In the genomic region with DNA sequence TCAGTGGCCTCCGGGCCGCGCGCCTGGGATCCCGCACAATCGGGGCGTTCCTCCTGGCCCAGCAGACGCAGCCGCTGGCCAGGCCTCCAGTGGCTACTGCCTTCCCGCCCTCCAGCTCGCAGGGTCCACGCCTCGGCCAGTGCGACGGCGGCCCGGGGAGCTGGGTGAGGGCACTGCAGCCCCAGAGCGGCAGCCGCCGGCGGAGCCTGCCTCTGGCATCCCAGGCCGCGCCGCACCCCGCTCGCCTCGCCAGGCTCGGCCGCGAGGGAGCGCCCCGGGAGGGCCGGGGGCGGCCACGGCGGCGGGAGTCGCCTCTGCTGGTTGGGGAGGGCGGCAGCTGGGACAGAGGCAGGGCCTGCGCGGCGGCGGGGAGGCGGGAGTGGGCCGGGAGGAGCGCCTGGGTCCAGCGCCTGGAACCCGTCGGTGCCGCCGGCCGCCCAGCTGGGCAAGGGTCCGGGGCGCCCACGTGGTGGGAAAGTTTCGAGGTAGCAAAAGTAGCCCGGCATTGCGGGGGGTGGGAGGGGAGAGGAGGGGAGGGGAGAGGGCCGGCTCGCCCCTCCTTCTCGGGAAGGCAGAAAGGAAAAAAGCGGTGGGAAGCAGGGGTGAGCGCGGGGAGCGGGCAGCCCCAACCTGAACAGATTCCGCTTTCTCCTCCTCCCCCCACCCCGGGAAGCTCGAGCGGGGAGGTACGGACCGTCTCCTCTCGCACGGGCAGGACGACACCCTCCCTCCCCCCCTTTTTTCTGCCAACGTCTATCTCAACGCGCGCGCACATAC, we compare ENCODE assay signal across 8 cellular contexts. TPM values are rescaled to one million over a fixed set of nuclear protein-coding genes. Genes with fewer than 3 reads are reported as not detected.
A peak's percentile ranks its signal among the peaks of the same experiment; 100 is the strongest.
DNase-seq lines count a peak whose midpoint lies in the region; ATAC-seq and TF ChIP-seq lines count a peak whose summit lies in the region.

No MANE protein-coding gene starts in this region.

- H3K36me3 ChIP-seq in ACC112 (ENCODE audit: insufficient read depth, low read length) (no peaks in the 10 kb centered on the region), HUES6 (ENCODE audit: control insufficient read depth, insufficient read depth, low read length) (no peaks in the 10 kb centered on the region), right lobe of liver (peaks cover 0 to 7% (median 0%) of the 10 kb centered on the region in 4 donors), uterus (no peaks in the 10 kb centered on the region)

- peak overlapping the region; percentile 69 for H3K4me3 ChIP-seq in ACC112 (ENCODE audit: low read depth, low read length)
- peak overlapping the region; percentile 47 for H3K4me3 ChIP-seq in HUES6 (ENCODE audit: low read depth, low read length)
- H3K4me3 ChIP-seq in right lobe of liver: peak overlapping the region; percentile 48 to 58 (median 56)
- H3K4me3 ChIP-seq in uterus: peak overlapping the region; percentile 30 to 41

- no peak overlapping the region for H3K27ac Mint-ChIP-seq in MCF 10A (ENCODE audit: low read depth, unreplicated experiment)
- H3K27ac Mint-ChIP-seq in activated CD8-positive, alpha-beta memory T cell treated with anti-CD3 and anti-CD28 coated beads, Interleukin-2, amount 10 ng/mL, durations not matched to agents 7 days and 5 days: no peak overlapping the region

- no peaks in the 10 kb centered on the region for H3K9me3 Mint-ChIP-seq in MCF 10A (ENCODE audit: unreplicated experiment)
- no peaks in the 10 kb centered on the region for H3K9me3 Mint-ChIP-seq in activated CD8-positive, alpha-beta memory T cell treated with anti-CD3 and anti-CD28 coated beads, Interleukin-2, amount 10 ng/mL, durations not matched to agents 7 days and 5 days (ENCODE audit: low read depth)

- BruUV-seq in MCF 10A (replicated peaks; lab: Mats Ljungman, UMichigan): no TSS peak

- no peaks in the 10 kb centered on the region for H3K79me2 ChIP-seq in ACC112 (ENCODE audit: control insufficient read depth, insufficient read depth, low read length, unreplicated experiment)

- TF ChIP-seq CTCF in MCF 10A (IDR thresholded peaks at IDR 0.05; ENCODE audit: unreplicated experiment) (no peak), right lobe of liver (IDR thresholded peaks at IDR 0.05) (peak in 3 of 4 donors; percentile 6 to 16 (median 15)), uterus (IDR thresholded peaks at IDR 0.05) (peak in 2 of 4 experiments; percentile 6 to 19)

- H3K9me3 ChIP-seq in HUES6 (ENCODE audit: control insufficient read depth, insufficient read depth, low read depth, low read length) (no peaks in the 10 kb centered on the region), right lobe of liver (no peaks in the 10 kb centered on the region), uterus (no peaks in the 10 kb centered on the region)

- H3K36me3 Mint-ChIP-seq in MCF 10A (ENCODE audit: insufficient read depth, unreplicated experiment): no peaks in the 10 kb centered on the region
- peaks cover 2% of the 10 kb centered on the region for H3K36me3 Mint-ChIP-seq in activated CD8-positive, alpha-beta memory T cell treated with anti-CD3 and anti-CD28 coated beads, Interleukin-2, amount 10 ng/mL, durations not matched to agents 7 days and 5 days

- TF ChIP-seq POLR2A in right lobe of liver (IDR thresholded peaks at IDR 0.05) (peak; percentile 50), uterus (IDR thresholded peaks at IDR 0.05) (no peak)

- WGBS in right lobe of liver (ENCODE audit: insufficient coverage, low coverage, low lambda C conversion rate, missing lambda C conversion rate): under 1% methylated on average over 38 of the region's 79 CpGs

- POLR2A ChIA-PET in MCF 10A (lab: Yijun Ruan, JAX): interaction anchor here (0.6 to 0.7 kb wide), 2 partner anchors 113 to 609 kb away, joined by 3 to 5 read pairs; no protein-coding TSS in a partner anchor

- peaks cover 74% of the 10 kb centered on the region for H3K27me3 ChIP-seq in ACC112 (ENCODE audit: insufficient read depth, low read length)
- peaks cover 98% of the 10 kb centered on the region for H3K27me3 ChIP-seq in HUES6 (ENCODE audit: control insufficient read depth, insufficient read depth, low read length)
- no peaks in the 10 kb centered on the region for H3K27me3 ChIP-seq in right lobe of liver
- peaks cover 11 to 20% of the 10 kb centered on the region in 2 donors for H3K27me3 ChIP-seq in uterus

- H3K9ac ChIP-seq in HUES6 (ENCODE audit: low read length): no peak overlapping the region

- H3K27ac ChIP-seq in ACC112 (ENCODE audit: low read depth, low read length) (no peak overlapping the region), HUES6 (ENCODE audit: low read depth, low read length) (no peak overlapping the region), right lobe of liver (peak overlapping the region in 2 of 3 donors; percentile 63 to 88), uterus (peak overlapping the region; percentile 48 to 60)

- peak; percentile 5 to 37 (median 25) for ATAC-seq in right lobe of liver
- ATAC-seq in activated CD8-positive, alpha-beta memory T cell treated with anti-CD3 and anti-CD28 coated beads, Interleukin-2, amount 10 ng/mL, durations not matched to agents 7 days and 5 days: no peak

- CTCF ChIA-PET in MCF 10A (lab: Yijun Ruan, JAX): no interaction called here
- CTCF ChIA-PET in activated CD8-positive, alpha-beta memory T cell treated with anti-CD3 and anti-CD28 coated beads, Interleukin-2, amount 10 ng/mL, durations not matched to agents 7 days and 5 days (lab: Charles Lee): interaction anchor here (0.6 to 2.4 kb wide), 5 partner anchors 12 to 602 kb away, joined by 3 to 16 read pairs (median 7); no protein-coding TSS in a partner anchor

- H2AFZ ChIP-seq in ACC112 (ENCODE audit: low read length, unreplicated experiment): no peak overlapping the region

- peaks cover 12% of the 10 kb centered on the region for H3K27me3 Mint-ChIP-seq in MCF 10A (ENCODE audit: insufficient read depth, unreplicated experiment)
- H3K27me3 Mint-ChIP-seq in activated CD8-positive, alpha-beta memory T cell treated with anti-CD3 and anti-CD28 coated beads, Interleukin-2, amount 10 ng/mL, durations not matched to agents 7 days and 5 days: peaks cover 65% of the 10 kb centered on the region

- intact Hi-C loops in MCF 10A (cut with micrococcal nuclease) (no loop called here), right lobe of liver (cut with DNase I) (loop anchor here (5.0 to 10.0 kb wide), 2 partner anchors 160 to 333 kb away; no protein-coding TSS in a partner anchor), uterus (cut with DNase I; ENCODE audit: low total_unique reads) (loop anchor here (5.0 to 10.0 kb wide), 2 partner anchors 160 to 333 kb away; no protein-coding TSS in a partner anchor)

- H3K4me1 Mint-ChIP-seq in MCF 10A (ENCODE audit: insufficient read depth, unreplicated experiment): peaks cover 6% of the 10 kb centered on the region
- peaks cover 16% of the 10 kb centered on the region for H3K4me1 Mint-ChIP-seq in activated CD8-positive, alpha-beta memory T cell treated with anti-CD3 and anti-CD28 coated beads, Interleukin-2, amount 10 ng/mL, durations not matched to agents 7 days and 5 days

- H3K4me1 ChIP-seq in ACC112 (ENCODE audit: control insufficient read depth, insufficient read depth, low read length, unreplicated experiment) (no peaks in the 10 kb centered on the region), HUES6 (ENCODE audit: control insufficient read depth, insufficient read depth, low read length) (peaks cover 28% of the 10 kb centered on the region), right lobe of liver (peaks cover 0 to 45% (median 10%) of the 10 kb centered on the region in 4 donors), uterus (no peaks in the 10 kb centered on the region)

- no peak for DNase-seq in MCF 10A (ENCODE audit: unreplicated experiment)
- peak in 2 of 3 donors; percentile 59 to 66 for DNase-seq in right lobe of liver
- DNase-seq in uterus: no peak
- no peak for DNase-seq in KG1 (lab: John Stamatoyannopoulos, UW)
- no peak for DNase-seq in SIG-M5 (lab: John Stamatoyannopoulos, UW)
- DNase-seq in activated CD8-positive, alpha-beta memory T cell treated with anti-CD3 and anti-CD28 coated beads, Interleukin-2, amount 10 ng/mL, durations not matched to agents 7 days and 5 days: no peak

- H3K4me3 Mint-ChIP-seq in MCF 10A (ENCODE audit: unreplicated experiment): peak overlapping the region; percentile 47
- no peak overlapping the region for H3K4me3 Mint-ChIP-seq in activated CD8-positive, alpha-beta memory T cell treated with anti-CD3 and anti-CD28 coated beads, Interleukin-2, amount 10 ng/mL, durations not matched to agents 7 days and 5 days

RNA-seq across cellular contexts. Expression of a gene that starts 1.5 kb away (rescaled TPM):
- total RNA-seq in MCF 10A (2022) (0.10 and 0.16 TPM in 2 replicates), right lobe of liver (10 to 100 TPM in 3 of 6 experiments, 1 to 10 TPM in 2, under 1 TPM in 1; 0.37 to 15.9 (median 9.6) TPM), uterus (10 to 100 TPM in 1 of 4 donors, 1 to 10 TPM in 2, under 1 TPM in 1; 0.35 to 18.1 (median 4.2) TPM)
- not detected for total RNA-seq in activated CD8-positive, alpha-beta memory T cell treated with anti-CD3 and anti-CD28 coated beads, Interleukin-2, amount 10 ng/mL, durations not matched to agents 7 days and 5 days

Comparison
In these comparisons a context has a peak if more than half of its experiments do, and no peak if none do; other contexts are left out.
1. H3K27ac ChIP-seq: peak in right lobe of liver (2 of 3) and uterus (2 of 2); none in ACC112 (single experiment) and HUES6 (single experiment).
2. DNase-seq: peak in right lobe of liver (2 of 3); none in MCF 10A (single experiment), uterus (0 of 2), KG1 (single experiment), SIG-M5 (single experiment) and activated CD8-positive, alpha-beta memory T cell treated with anti-CD3 and anti-CD28 coated beads, Interleukin-2, amount 10 ng/mL, durations not matched to agents 7 days and 5 days (single experiment).
3. Peak in every context shown above with its lines, with median percentiles within 50 percentile points of each other: H3K4me3 ChIP-seq.